Comparison of ENCODE assay signal across 1 cellular context in genomic region chr16:15573274-15573895, GRCh38.
TF ChIP-seq lines count a peak whose summit lies in the region.

No MANE protein-coding gene starts in this region.

TF ChIP-seq in liver, 16 proteins besides CTCF, POLR2A, EP300 and RAD21 (continued from another document):
- TF ChIP-seq ZBTB33 (IDR thresholded peaks at IDR 0.05): no peak
